36 cellular contexts compared by ENCODE assay signal in the genomic region with DNA sequence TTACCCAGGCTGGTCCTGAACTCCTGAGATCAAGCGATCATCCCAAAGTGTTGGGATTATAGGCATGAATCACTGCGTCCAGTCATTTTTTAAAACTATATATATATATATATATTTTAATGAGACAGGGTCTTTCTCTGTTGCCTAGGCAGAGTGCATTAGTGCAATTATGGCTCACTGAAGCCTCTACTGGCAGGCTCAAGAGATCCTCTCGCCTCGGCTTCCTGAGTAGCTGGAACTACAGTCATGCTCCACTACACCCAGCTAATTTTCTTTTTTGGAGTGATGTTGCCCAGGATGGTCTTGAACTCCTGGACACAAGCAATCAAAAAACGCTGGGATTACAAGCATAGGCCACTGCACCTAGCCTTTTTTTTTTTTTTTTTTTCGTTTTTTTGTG. TPM values are rescaled to one million over a fixed set of nuclear protein-coding genes. Genes with fewer than 3 reads are reported as not detected.
DNase-seq lines count a peak whose midpoint lies in the region; ATAC-seq, FAIRE-seq and TF ChIP-seq lines count a peak whose summit lies in the region.
"Had no signal": no experiment of that assay in that cellular context is flagged by ENCODE, and none has a peak within 500 bp of the region (broad histone marks: within the 10 kb centered on the region; RNA-seq: fewer than 3 reads in every experiment).

No MANE protein-coding gene starts in this region.

- WGBS in K562 (ENCODE audit: insufficient coverage, low coverage, missing lambda C conversion rate): 13% methylated on average over 6 of the region's 6 CpGs

- TF ChIP-seq CTCF in A673 (conservative IDR thresholded peaks at IDR 0.05; ENCODE audit: low read depth, low read length): peak; percentile 22; the same call in 1 of the 2 replicates
- TF ChIP-seq CTCF in GM12865 (IDR thresholded peaks at IDR 0.05; ENCODE audit: insufficient read depth, low read depth, low read length, missing control alignments): peak; percentile 0
- peak; percentile 53 for TF ChIP-seq CTCF in Loucy (conservative IDR thresholded peaks at IDR 0.05; ENCODE audit: low read length)
- TF ChIP-seq CTCF in K562 (IDR thresholded peaks at IDR 0.05 in 2 of 3, conservative IDR thresholded peaks at IDR 0.05 in 1 of 3; ENCODE audit: insufficient read depth in 2 of 3, low read depth in 1 of 3, low read length in 3 of 3): no peak

- no peaks in the 10 kb centered on the region for H3K27me3 ChIP-seq in A673 (replicated peaks; ENCODE audit: insufficient read depth, low read depth, low read length, poor library complexity)
- no peaks in the 10 kb centered on the region for H3K27me3 ChIP-seq in Loucy (ENCODE audit: insufficient read depth, low read length, poor library complexity, severe bottlenecking)
- peaks cover 4 to 15% of the 10 kb centered on the region in 2 experiments; a peak in 3 of 5 replicates for H3K27me3 ChIP-seq in K562 (ENCODE audit: control insufficient read depth in 2 of 2, insufficient read depth in 2 of 2, low read length in 2 of 2)
- H3K27me3 ChIP-seq: BLaER1 treated with 17β-estradiol and CSF1 and Interleukin-3, amounts not matched to agents 10 nM and 100 nM; left lung; neural progenitor cell; testis had no signal

- H3K27ac ChIP-seq in A673 (ENCODE audit: low read depth, low read length, poor library complexity, severe bottlenecking) (no peak overlapping the region), K562 (ENCODE audit: extremely low read depth, low read depth, low read length) (no peak overlapping the region)
- H3K27ac ChIP-seq: BLaER1 treated with 17β-estradiol and CSF1 and Interleukin-3, amounts not matched to agents 10 nM and 100 nM; left lung; neural progenitor cell; parathyroid adenoma; testis had no signal

- H3K36me3 ChIP-seq in A673 (ENCODE audit: insufficient read depth, low read length, poor library complexity, severe bottlenecking) (no peaks in the 10 kb centered on the region), Loucy (ENCODE audit: insufficient read depth, low read length) (no peaks in the 10 kb centered on the region), K562 (ENCODE audit: control insufficient read depth, insufficient read depth, low read length) (no peaks in the 10 kb centered on the region)
- H3K36me3 ChIP-seq: BLaER1 treated with 17β-estradiol and CSF1 and Interleukin-3, amounts not matched to agents 10 nM and 100 nM; left lung; neural progenitor cell had no signal

- H3K27ac Mint-ChIP-seq in activated T-helper 1 cell treated with anti-CD3 and anti-CD28 coated beads, Interleukin-12 subunit alpha, Interleukin-12 subunit beta, Interleukin-2, Interleukin-4 antibody, amounts not matched to agents 30 ng/mL and 10 ng/mL and 1 ng/mL, durations not matched to agents 14 hours and 24 hours and 36 hours: no peak overlapping the region
- H3K27ac Mint-ChIP-seq: activated CD4-positive, alpha-beta memory T cell treated with anti-CD3 and anti-CD28 coated beads for 36 hours; memory B cell; neural progenitor cell; T-helper 17 cell had no signal

- H3F3A ChIP-seq in Loucy (ENCODE audit: low read depth): no peaks in the 10 kb centered on the region

- no peak overlapping the region for H3K4me3 Mint-ChIP-seq in activated T-helper 1 cell treated with anti-CD3 and anti-CD28 coated beads, Interleukin-12 subunit alpha, Interleukin-12 subunit beta, Interleukin-2, Interleukin-4 antibody, amounts not matched to agents 30 ng/mL and 10 ng/mL and 1 ng/mL, durations not matched to agents 14 hours and 24 hours and 36 hours
- H3K4me3 Mint-ChIP-seq: activated CD4-positive, alpha-beta memory T cell treated with anti-CD3 and anti-CD28 coated beads for 36 hours; effector memory CD8-positive, alpha-beta T cell; memory B cell; neural progenitor cell had no signal

- H3K27me3 Mint-ChIP-seq in activated T-helper 1 cell treated with anti-CD3 and anti-CD28 coated beads, Interleukin-12 subunit alpha, Interleukin-12 subunit beta, Interleukin-2, Interleukin-4 antibody, amounts not matched to agents 30 ng/mL and 10 ng/mL and 1 ng/mL, durations not matched to agents 14 hours and 24 hours and 36 hours (ENCODE audit: insufficient read depth): no peaks in the 10 kb centered on the region
- H3K27me3 Mint-ChIP-seq: activated CD4-positive, alpha-beta memory T cell treated with anti-CD3 and anti-CD28 coated beads for 36 hours; effector memory CD8-positive, alpha-beta T cell; T-helper 17 cell had no signal

- H3K79me2 ChIP-seq in Loucy (ENCODE audit: insufficient read depth, low read length) (no peaks in the 10 kb centered on the region), K562 (ENCODE audit: control insufficient read depth, insufficient read depth, low read length) (no peaks in the 10 kb centered on the region)
- H3K79me2 ChIP-seq: parathyroid adenoma had no signal

- peak; percentile 79 for ATAC-seq in K562
- no peak for ATAC-seq in GM21723 (IDR thresholded peaks at IDR 0.05; ENCODE audit: unreplicated experiment)
- ATAC-seq: effector memory CD8-positive, alpha-beta T cell; esophagus mucosa; GM12878; left lung; SK-N-SH treated with all-trans-retinoic acid at 6 μM for 48 hours; T-helper 17 cell had no signal

- no TSS peak for BruUV-seq in A673 (replicated peaks; lab: Mats Ljungman, UMichigan)
- no TSS peak for BruUV-seq in K562 (replicated peaks; lab: Mats Ljungman, UMichigan)

- CTCF ChIA-PET in A673 (lab: Charles Lee) (no interaction called here), K562 (lab: Yijun Ruan, JAX; ENCODE audit: low intra/inter-chr PET ratio) (no interaction called here)

- in situ Hi-C loops in K562 (cut with MboI): no loop called here

- POLR2A ChIA-PET in A673 (lab: Charles Lee; ENCODE audit: low non-redundant PET): no interaction called here
- POLR2A ChIA-PET in K562 (lab: Yijun Ruan, JAX): interaction anchor here (0.7 to 0.8 kb wide), 2 partner anchors 9 to 365 kb away, joined by 3 read pairs; no protein-coding TSS in a partner anchor

- H3K9me3 Mint-ChIP-seq in activated T-helper 1 cell treated with anti-CD3 and anti-CD28 coated beads, Interleukin-12 subunit alpha, Interleukin-12 subunit beta, Interleukin-2, Interleukin-4 antibody, amounts not matched to agents 30 ng/mL and 10 ng/mL and 1 ng/mL, durations not matched to agents 14 hours and 24 hours and 36 hours: peaks cover 19% of the 10 kb centered on the region
- H3K9me3 Mint-ChIP-seq: effector memory CD8-positive, alpha-beta T cell had no signal

- H3K9me3 ChIP-seq in A673 (ENCODE audit: low read depth, low read length, poor library complexity, severe bottlenecking): peaks cover 9% of the 10 kb centered on the region
- 0 out of 2 replicates have a peak, but pooled peaks cover 4% of the 10 kb centered on the region for H3K9me3 ChIP-seq in Loucy (ENCODE audit: insufficient read depth, low read depth, low read length)
- no peaks in the 10 kb centered on the region for H3K9me3 ChIP-seq in K562 (replicated peaks; ENCODE audit: control insufficient read depth, insufficient read depth, low read depth, low read length)
- H3K9me3 ChIP-seq: testis had no signal

- no peaks in the 10 kb centered on the region for H3K9me1 ChIP-seq in K562 (ENCODE audit: control insufficient read depth, insufficient read depth, low read length)

- H3K4me1 Mint-ChIP-seq in activated T-helper 1 cell treated with anti-CD3 and anti-CD28 coated beads, Interleukin-12 subunit alpha, Interleukin-12 subunit beta, Interleukin-2, Interleukin-4 antibody, amounts not matched to agents 30 ng/mL and 10 ng/mL and 1 ng/mL, durations not matched to agents 14 hours and 24 hours and 36 hours (ENCODE audit: low read depth): no peaks in the 10 kb centered on the region
- H3K4me1 Mint-ChIP-seq: memory B cell, neural progenitor cell had no signal

- H3K9ac ChIP-seq in Loucy (ENCODE audit: low read depth, low read length, poor library complexity, severe bottlenecking) (no peak overlapping the region), K562 (ENCODE audit: insufficient read depth in 1 of 2, low read depth in 2 of 2, low read length in 2 of 2) (no peak overlapping the region)
- H3K9ac ChIP-seq: BLaER1 treated with 17β-estradiol and CSF1 and Interleukin-3, amounts not matched to agents 10 nM and 100 nM; neural progenitor cell; parathyroid adenoma had no signal

- no peak for FAIRE-seq in K562 (lab: Jason Lieb, UNC)
- FAIRE-seq: GM12878, H54, urothelium cell line had no signal

- H2AFZ ChIP-seq in Loucy (ENCODE audit: low read length) (peak overlapping the region; percentile 66; the same call in 1 of the 2 replicates), K562 (ENCODE audit: low read depth, low read length) (no peak overlapping the region)
- H2AFZ ChIP-seq: parathyroid adenoma had no signal

- no peaks in the 10 kb centered on the region for H3K4me1 ChIP-seq in A673 (ENCODE audit: insufficient read depth, low read length, poor library complexity, severe bottlenecking)
- H3K4me1 ChIP-seq in Loucy (ENCODE audit: insufficient read depth, low read length, poor library complexity, severe bottlenecking): peaks cover 13% of the 10 kb centered on the region
- no peaks in the 10 kb centered on the region for H3K4me1 ChIP-seq in K562 (replicated peaks in 1 of 2; ENCODE audit: control insufficient read depth in 2 of 2, insufficient read depth in 2 of 2, low read length in 2 of 2)
- H3K4me1 ChIP-seq: left lung, neural progenitor cell, parathyroid adenoma, testis had no signal

- H3K4me3 ChIP-seq in A673 (ENCODE audit: low read depth, low read length, poor library complexity, severe bottlenecking) (no peak overlapping the region), GM12865 (ENCODE audit: low read depth, low read length) (no peak overlapping the region), Loucy (ENCODE audit: low read length, poor library complexity, severe bottlenecking) (no peak overlapping the region), K562 (no peak overlapping the region)
- H3K4me3 ChIP-seq: BLaER1 treated with 17β-estradiol and CSF1 and Interleukin-3, amounts not matched to agents 10 nM and 100 nM; GM12878; left lung; neural progenitor cell; smooth muscle cell; testis had no signal

- no peaks in the 10 kb centered on the region for H3K9me2 ChIP-seq in Loucy (replicated peaks; ENCODE audit: low read depth, low read length)

- no peaks in the 10 kb centered on the region for H3K36me3 Mint-ChIP-seq in activated T-helper 1 cell treated with anti-CD3 and anti-CD28 coated beads, Interleukin-12 subunit alpha, Interleukin-12 subunit beta, Interleukin-2, Interleukin-4 antibody, amounts not matched to agents 30 ng/mL and 10 ng/mL and 1 ng/mL, durations not matched to agents 14 hours and 24 hours and 36 hours (ENCODE audit: low read depth)
- H3K36me3 Mint-ChIP-seq: memory B cell had no signal

- no peak for TF ChIP-seq POLR2A in K562 (conservative IDR thresholded peaks at IDR 0.05)

- no peak for TF ChIP-seq RAD21 in K562 (CRISPR knock-in tag; conservative IDR thresholded peaks at IDR 0.05 in 1 of 2, IDR thresholded peaks at IDR 0.05 in 1 of 2)

- H3K4me2 ChIP-seq in Loucy (ENCODE audit: low read depth, low read length, poor library complexity, severe bottlenecking): peak overlapping the region; percentile 33
- no peak overlapping the region for H3K4me2 ChIP-seq in K562 (ENCODE audit: insufficient read depth, low read length)
- H3K4me2 ChIP-seq: neural progenitor cell, smooth muscle cell had no signal

- intact Hi-C loops in A673 (cut with micrococcal nuclease; ENCODE audit: unreplicated experiment) (no loop called here), K562 (cut with micrococcal nuclease) (no loop called here)
- intact Hi-C loops in activated T-helper 1 cell treated with anti-CD3 and anti-CD28 coated beads, Interleukin-12 subunit alpha, Interleukin-12 subunit beta, Interleukin-2, Interleukin-4 antibody, amounts not matched to agents 30 ng/mL and 10 ng/mL and 1 ng/mL, durations not matched to agents 14 hours and 24 hours and 36 hours (cut with micrococcal nuclease): no loop called here

- no peak for TF ChIP-seq EP300 in K562 (IDR thresholded peaks at IDR 0.05; ENCODE audit: low read length)

- H4K20me1 ChIP-seq in Loucy (ENCODE audit: insufficient read depth, low read length, poor library complexity, severe bottlenecking) (no peaks in the 10 kb centered on the region), K562 (replicated peaks; ENCODE audit: control insufficient read depth, insufficient read depth, low read length) (no peaks in the 10 kb centered on the region)
- H4K20me1 ChIP-seq: BLaER1 treated with 17β-estradiol and CSF1 and Interleukin-3, amounts not matched to agents 10 nM and 100 nM had no signal

- DNase-seq in A673 (ENCODE audit: low spot score) (no peak), GM12865 (ENCODE audit: low read depth) (peak; percentile 12), K562 (ENCODE audit: extremely low read depth in 1 of 4, low spot score in 3 of 4) (peak in 1 of 4 experiments; percentile 18), epidermal melanocyte (ENCODE audit: insufficient read length, low spot score) (no peak)
- DNase-seq in activated T-helper 1 cell treated with anti-CD3 and anti-CD28 coated beads, Interleukin-12 subunit alpha, Interleukin-12 subunit beta, Interleukin-2, Interleukin-4 antibody, amounts not matched to agents 30 ng/mL and 10 ng/mL and 1 ng/mL, durations not matched to agents 14 hours and 24 hours and 36 hours (ENCODE audit: low spot score): no peak
- no peak for DNase-seq in stimulated activated CD4-positive, alpha-beta T cell treated with anti-CD3 and anti-CD28 coated beads, Interleukin-4, amount 100 ng/mL, for 24 hours
- DNase-seq: activated CD4-positive, alpha-beta memory T cell treated with anti-CD3 and anti-CD28 coated beads for 36 hours; activated CD4-positive, alpha-beta T cell treated with anti-CD3 and anti-CD28 coated beads for 1 hour; activated CD8-positive, alpha-beta memory T cell treated with anti-CD3 and anti-CD28 coated beads, Interleukin-2, amount 50 U/mL, for 4 hours; activated naive CD4-positive, alpha-beta T cell treated with Interleukin-2 at 50 U/mL for 16 hours; caudate nucleus; COR-L47; cortex of kidney; effector memory CD8-positive, alpha-beta T cell; foreskin fibroblast; GDM1; left lung; NCI-H1092; NCI-H1694 treated with DMSO at 0.1 percent for 48 hours; OCI-M1; retina; stimulated activated naive CD4-positive, alpha-beta T cell treated with Interleukin-2 at 50 U/mL for 16 hours; T-helper 17 cell; testis had no signal

RNA-seq across cellular contexts. Expression of a gene that starts 55.3 kb away (rescaled TPM):
- total RNA-seq in A673 (2021) (21.8 and 22.2 TPM in 2 replicates), K562 (2014; rRNA removed) (6.8 and 8.0 TPM in 2 replicates), K562 (2014; rRNA removed; fragmentation: Illumina TruSeq; extraction: Trizol) (8.2 and 9.3 TPM in 2 replicates), K562 (2015; rRNA removed; fragmentation: Illumina TruSeq; extraction: Trizol) (7.1 and 7.6 TPM in 2 replicates), K562 (2021) (9.0 and 10.2 TPM in 2 replicates)
- 43.8 and 89.7 TPM in 2 replicates for total RNA-seq in K562 (2011; cell fraction: chromatin; rRNA removed; ENCODE audit: low replicate concordance)
- total RNA-seq in K562 (2011; cell fraction: nucleolus; rRNA removed): 22.2 and 24.9 TPM in 2 replicates
- 40.7 and 66.0 TPM in 2 replicates for total RNA-seq in K562 (2011; cell fraction: nucleoplasm; rRNA removed)
- polyA plus RNA-seq in K562 (2011; rRNA removed) (2.6 and 2.7 TPM in 2 replicates), K562 (2014; fragmentation: Illumina TruSeq; extraction: Trizol) (7.7 and 9.2 TPM in 2 replicates), K562 (2014; fragmentation: Nextera tagmentation; extraction: Ambion mirVana) (1 to 10 TPM; 1.4 to 2.4 TPM), K562 (2014; rRNA removed) (4.5 and 4.8 TPM in 2 replicates)
- 2.3 and 2.4 TPM in 2 replicates for polyA plus RNA-seq in K562 (2011; cell fraction: cytosol; rRNA removed)
- 6.2 and 7.4 TPM in 2 replicates for polyA plus RNA-seq in K562 (2011; cell fraction: nucleus; rRNA removed)
- polyA plus RNA-seq in K562 (2012): 4.2 and 4.4 TPM in 2 replicates
- polyA minus RNA-seq in K562 (2011; rRNA and poly(A)+ RNA removed): 13.2 and 17.8 TPM in 2 replicates
- 4.6 and 4.7 TPM in 2 replicates for polyA minus RNA-seq in K562 (2011; cell fraction: cytosol; rRNA and poly(A)+ RNA removed)
- 17.1 and 28.2 TPM in 2 replicates for polyA minus RNA-seq in K562 (2011; cell fraction: nucleus; rRNA and poly(A)+ RNA removed)
- total RNA-seq in activated T-helper 1 cell treated with anti-CD3 and anti-CD28 coated beads, Interleukin-12 subunit alpha, Interleukin-12 subunit beta, Interleukin-2, Interleukin-4 antibody, amounts not matched to agents 30 ng/mL and 10 ng/mL and 1 ng/mL, durations not matched to agents 14 hours and 24 hours and 36 hours: 24.6 and 26.9 TPM in 2 replicates

Comparison
In these comparisons a context has a peak if more than half of its experiments do, and no peak if none do; other contexts are left out.
1. CTCF ChIP-seq: peak in A673 (single experiment), GM12865 (single experiment) and Loucy (single experiment); none in K562 (0 of 3).